25 cellular contexts compared by ENCODE assay signal in the genomic region with DNA sequence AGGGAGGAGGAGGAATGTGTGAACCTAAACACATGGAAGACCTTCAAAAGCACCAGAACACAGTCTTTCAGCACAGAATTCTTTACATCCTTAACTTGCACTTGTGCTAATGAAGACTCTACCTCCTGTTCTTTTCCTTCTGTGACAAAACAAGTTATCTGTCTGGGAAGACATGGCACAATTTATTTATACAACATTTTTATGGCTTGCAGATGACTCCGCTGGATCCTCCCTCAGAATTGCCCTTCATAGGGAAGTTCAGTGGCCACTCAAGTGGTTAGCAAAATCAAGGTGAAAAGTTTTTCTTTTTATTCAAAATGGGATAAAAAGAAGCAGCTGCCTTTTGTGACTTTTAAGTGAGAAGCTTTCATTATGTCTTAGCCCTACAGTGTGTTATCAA. TPM values are rescaled to one million over a fixed set of nuclear protein-coding genes. Genes with fewer than 3 reads are reported as not detected.
DNase-seq lines count a peak whose midpoint lies in the region; ATAC-seq and TF ChIP-seq lines count a peak whose summit lies in the region.
"Had no signal": no experiment of that assay in that cellular context is flagged by ENCODE, and none has a peak within 500 bp of the region (broad histone marks: within the 10 kb centered on the region; RNA-seq: fewer than 3 reads in every experiment).

No MANE protein-coding gene starts in this region.

- H3K27ac ChIP-seq in Karpas-422 (ENCODE audit: low read length) (peak overlapping the region; percentile 39), OCI-LY1 (ENCODE audit: low read depth, low read length, poor library complexity, severe bottlenecking) (peak overlapping the region; percentile 15)
- H3K27ac ChIP-seq: BLaER1 had no signal

- DNase-seq in Karpas-422 (no peak), mucosa of descending colon (peak in 1 of 3 donors; percentile 28), glutamatergic neuron (no peak), UCSD-AML1 (lab: John Stamatoyannopoulos, UW; ENCODE audit: unreplicated experiment) (no peak), activated gamma-delta T cell treated with Interleukin-2 at 50 U/mL for 16 hours (no peak)
- DNase-seq: 8988T; ACHN; BE2C; C1 segment of cervical spinal cord; CD4-positive, alpha-beta memory T cell; CD4-positive, CD25-positive, alpha-beta regulatory T cell; CD8-positive, alpha-beta memory T cell; COR-L47; DMS 273 treated with DMSO at 0.1 percent for 48 hours; DMS153; DMS53; DMS79; DND-41; EL; GDM1 had no signal

- no peak for TF ChIP-seq CTCF in OCI-LY1 (IDR thresholded peaks at IDR 0.05; ENCODE audit: low read length)
- no peak for TF ChIP-seq CTCF in mucosa of descending colon (IDR thresholded peaks at IDR 0.05)
- TF ChIP-seq CTCF in glutamatergic neuron (IDR thresholded peaks at IDR 0.05; ENCODE audit: partially characterized antibody, unreplicated experiment), result no peak

- ATAC-seq in mucosa of descending colon, result peak; percentile 68
- no peak for ATAC-seq in GM21390 (IDR thresholded peaks at IDR 0.05; ENCODE audit: unreplicated experiment)
- ATAC-seq: GM12878 had no signal

- H3K4me3 ChIP-seq in Karpas-422 (ENCODE audit: low read length) (no peak overlapping the region), OCI-LY1 (ENCODE audit: low read depth, low read length, poor library complexity, severe bottlenecking) (no peak overlapping the region), mucosa of descending colon (no peak overlapping the region)
- H3K4me3 ChIP-seq: BLaER1, GM12878 had no signal

- H3K9me3 Mint-ChIP-seq in glutamatergic neuron (ENCODE audit: unreplicated experiment), result peaks cover 3% of the 10 kb centered on the region
- H3K9me3 Mint-ChIP-seq: CD4-positive, alpha-beta memory T cell; CD8-positive, alpha-beta memory T cell had no signal

- H3K27ac Mint-ChIP-seq in glutamatergic neuron (ENCODE audit: unreplicated experiment), result no peak overlapping the region
- H3K27ac Mint-ChIP-seq: CD14-positive monocyte; CD4-positive, alpha-beta memory T cell; CD8-positive, alpha-beta memory T cell had no signal

- H3K4me1 ChIP-seq in Karpas-422 (ENCODE audit: low read length) (peaks cover 71% of the 10 kb centered on the region), OCI-LY1 (ENCODE audit: insufficient read depth, low read length, severe bottlenecking) (peaks cover 83% of the 10 kb centered on the region), mucosa of descending colon (ENCODE audit: low read depth) (no peaks in the 10 kb centered on the region)
- H3K4me1 ChIP-seq: BLaER1 had no signal

- H3K4me3 Mint-ChIP-seq in glutamatergic neuron (ENCODE audit: unreplicated experiment), result no peak overlapping the region
- H3K4me3 Mint-ChIP-seq: CD14-positive monocyte; CD4-positive, alpha-beta memory T cell; CD4-positive, CD25-positive, alpha-beta regulatory T cell; CD8-positive, alpha-beta memory T cell had no signal

- peaks cover 22% of the 10 kb centered on the region for H3K4me1 Mint-ChIP-seq in glutamatergic neuron (ENCODE audit: low read depth, unreplicated experiment)
- H3K4me1 Mint-ChIP-seq: CD14-positive monocyte had no signal

- intact Hi-C loops in mucosa of descending colon (cut with DNase I, micrococcal nuclease), result no loop called here

- H3K9me2 ChIP-seq in Karpas-422 (replicated peaks; ENCODE audit: insufficient read depth, low read length) (no peaks in the 10 kb centered on the region), OCI-LY1 (ENCODE audit: low read depth, low read length) (no peaks in the 10 kb centered on the region)

- H3K27me3 Mint-ChIP-seq in glutamatergic neuron (ENCODE audit: unreplicated experiment), result peaks cover 3% of the 10 kb centered on the region
- H3K27me3 Mint-ChIP-seq: CD4-positive, alpha-beta memory T cell; CD8-positive, alpha-beta memory T cell had no signal

- no peaks in the 10 kb centered on the region for H3K36me3 Mint-ChIP-seq in glutamatergic neuron (ENCODE audit: unreplicated experiment)

- H3K79me2 ChIP-seq in Karpas-422 (ENCODE audit: low read length), result peaks cover 94% of the 10 kb centered on the region
- peaks cover 95% of the 10 kb centered on the region for H3K79me2 ChIP-seq in OCI-LY1 (ENCODE audit: insufficient read depth, low read length)

- no peak overlapping the region for H2AFZ ChIP-seq in Karpas-422 (ENCODE audit: low read length)
- no peak overlapping the region for H2AFZ ChIP-seq in OCI-LY1 (ENCODE audit: low read length)

- peaks cover 39% of the 10 kb centered on the region for H4K20me1 ChIP-seq in Karpas-422 (ENCODE audit: insufficient read depth, low read depth, low read length)
- peaks cover 6% of the 10 kb centered on the region; the same call in 1 of the 2 replicates for H4K20me1 ChIP-seq in OCI-LY1 (ENCODE audit: insufficient read depth, low read length)

- H3K4me2 ChIP-seq in Karpas-422 (ENCODE audit: low read depth, low read length, poor library complexity, severe bottlenecking) (no peak overlapping the region), OCI-LY1 (ENCODE audit: low read length) (no peak overlapping the region; the same call in 1 of the 2 replicates)
- H3K4me2 ChIP-seq: BLaER1 had no signal

- H3F3A ChIP-seq in OCI-LY1 (ENCODE audit: insufficient read depth, low read length), result 0 out of 2 replicates have a peak, but pooled peaks cover 3% of the 10 kb centered on the region

- H3K27me3 ChIP-seq in Karpas-422 (ENCODE audit: low read length), result no peaks in the 10 kb centered on the region
- H3K27me3 ChIP-seq in OCI-LY1 (ENCODE audit: insufficient read depth, low read length), result no peaks in the 10 kb centered on the region
- H3K27me3 ChIP-seq: BE2C, BLaER1 had no signal

- H3K36me3 ChIP-seq in Karpas-422 (ENCODE audit: insufficient read depth, low read length), result peaks cover 50% of the 10 kb centered on the region
- peaks cover 95% of the 10 kb centered on the region for H3K36me3 ChIP-seq in OCI-LY1 (ENCODE audit: insufficient read depth, low read length)
- no peaks in the 10 kb centered on the region for H3K36me3 ChIP-seq in mucosa of descending colon (ENCODE audit: low read depth)

- H3K9me3 ChIP-seq in Karpas-422 (ENCODE audit: low read length) (no peaks in the 10 kb centered on the region), OCI-LY1 (ENCODE audit: low read length) (no peaks in the 10 kb centered on the region), mucosa of descending colon (no peaks in the 10 kb centered on the region)
- H3K9me3 ChIP-seq: BE2C, BLaER1 had no signal

- H3K9ac ChIP-seq in Karpas-422 (ENCODE audit: low read length), result no peak overlapping the region
- no peak overlapping the region for H3K9ac ChIP-seq in OCI-LY1 (ENCODE audit: low read length)
- H3K9ac ChIP-seq: BLaER1 had no signal

RNA-seq across cellular contexts. Expression of gene BCL2L11, which starts 21.4 kb away (rescaled TPM):
- 29.7 and 51.9 TPM in 2 replicates for total RNA-seq in Karpas-422 (2014; rRNA removed; shearing (Covaris generic); ENCODE audit: low replicate concordance)
- 10 to 100 TPM; 40.9 to 44.4 (median 43.7) TPM for total RNA-seq in mucosa of descending colon
- 20.0 TPM for total RNA-seq in glutamatergic neuron (ENCODE audit: unreplicated experiment)
